Comparison of ENCODE assay signal across 8 cellular contexts in genomic region chr9:120869360-120869687, GRCh38. TPM values are rescaled to one million over a fixed set of nuclear protein-coding genes. Genes with fewer than 3 reads are reported as not detected.
DNase-seq lines count a peak whose midpoint lies in the region; ATAC-seq, FAIRE-seq and TF ChIP-seq lines count a peak whose summit lies in the region.

No MANE protein-coding gene starts in this region.

- H3K27me3 Mint-ChIP-seq in activated CD4-positive, alpha-beta T cell treated with anti-CD3 and anti-CD28 coated beads for 36 hours = no peaks in the 10 kb centered on the region
- H3K27me3 Mint-ChIP-seq in astrocyte (ENCODE audit: low read depth, unreplicated experiment) = no peaks in the 10 kb centered on the region

- H4K20me1 ChIP-seq in astrocyte (ENCODE audit: insufficient read depth, low read length) = no peaks in the 10 kb centered on the region

- H3K36me3 ChIP-seq in astrocyte (ENCODE audit: insufficient read depth, low read length) (peaks cover 6% of the 10 kb centered on the region), left lung (peaks cover 0 to 38% of the 10 kb centered on the region in 2 donors)

- H3K27ac Mint-ChIP-seq in activated CD4-positive, alpha-beta T cell treated with anti-CD3 and anti-CD28 coated beads for 36 hours = peak overlapping the region; percentile 70
- no peak overlapping the region for H3K27ac Mint-ChIP-seq in astrocyte (ENCODE audit: unreplicated experiment)

- H3K4me3 ChIP-seq in astrocyte (ENCODE audit: insufficient read depth, low read depth, low read length) (peak overlapping the region; percentile 62), left lung (peak overlapping the region; percentile 42 to 63)

- H3K36me3 Mint-ChIP-seq in activated CD4-positive, alpha-beta T cell treated with anti-CD3 and anti-CD28 coated beads for 36 hours (ENCODE audit: low read depth) = peaks cover 71% of the 10 kb centered on the region
- H3K36me3 Mint-ChIP-seq in astrocyte (ENCODE audit: low read depth, unreplicated experiment) = peaks cover 6% of the 10 kb centered on the region

- peak overlapping the region; percentile 98 for H2AFZ ChIP-seq in astrocyte (ENCODE audit: low read depth, low read length)

- peak overlapping the region; percentile 66 for H3K9ac ChIP-seq in astrocyte (ENCODE audit: low read length)

- H3K9me3 ChIP-seq in astrocyte (ENCODE audit: insufficient read depth, low read depth, low read length) (no peaks in the 10 kb centered on the region), left lung (no peaks in the 10 kb centered on the region)

- intact Hi-C loops in activated CD4-positive, alpha-beta T cell treated with anti-CD3 and anti-CD28 coated beads for 36 hours (cut with DNase I, micrococcal nuclease) = loop anchor here (1.0 to 2.0 kb wide), 5 partner anchors 57 to 333 kb away; partner anchors contain the start of genes CNTRL (in 1 of the 2) and TRAF1 (in 1 of the 2)
- intact Hi-C loops in left lung (cut with DNase I) = no loop called here

- H3K4me2 ChIP-seq in astrocyte (ENCODE audit: low read length) = peak overlapping the region; percentile 93

- no peak for ATAC-seq in activated CD4-positive, alpha-beta T cell treated with anti-CD3 and anti-CD28 coated beads for 36 hours
- ATAC-seq in left lung = no peak
- no peak for ATAC-seq in GM18909 (IDR thresholded peaks at IDR 0.05; ENCODE audit: poor library complexity, unreplicated experiment)
- ATAC-seq in GM19452 (IDR thresholded peaks at IDR 0.05; ENCODE audit: unreplicated experiment) = no peak

- H3K4me1 ChIP-seq in astrocyte (ENCODE audit: insufficient read depth, low read length) (peaks cover 9% of the 10 kb centered on the region), left lung (peaks cover 0 to 27% of the 10 kb centered on the region in 2 donors)

- H3K27ac ChIP-seq in astrocyte (ENCODE audit: low read depth, low read length) (peak overlapping the region; percentile 54), left lung (peak overlapping the region; percentile 84 to 87), substantia nigra (ENCODE audit: low read depth, low read length, poor library complexity, severe bottlenecking) (peak overlapping the region; percentile 94)

- no peak for DNase-seq in activated CD4-positive, alpha-beta T cell treated with anti-CD3 and anti-CD28 coated beads for 36 hours
- DNase-seq in activated CD4-positive, alpha-beta T cell treated with anti-CD3 and anti-CD28 coated beads, Interleukin-2, amount 50 U/mL, for 4 hours = no peak
- DNase-seq in astrocyte (ENCODE audit: low read depth) = no peak
- DNase-seq in left lung = no peak
- no peak for DNase-seq in substantia nigra (lab: John Stamatoyannopoulos, UW)
- no peak for DNase-seq in SKM-1 treated with dmso at 0.1 percent for 144 hours (lab: John Stamatoyannopoulos, UW; ENCODE audit: unreplicated experiment)

- H3K4me1 Mint-ChIP-seq in activated CD4-positive, alpha-beta T cell treated with anti-CD3 and anti-CD28 coated beads for 36 hours = peaks cover 45% of the 10 kb centered on the region
- peaks cover 9% of the 10 kb centered on the region for H3K4me1 Mint-ChIP-seq in astrocyte (ENCODE audit: low read depth, unreplicated experiment)

- TF ChIP-seq CTCF in astrocyte (IDR thresholded peaks at IDR 0.05; ENCODE audit: insufficient read depth, low read depth, low read length) (no peak), left lung (IDR thresholded peaks at IDR 0.05) (no peak)

- H3K4me3 Mint-ChIP-seq in activated CD4-positive, alpha-beta T cell treated with anti-CD3 and anti-CD28 coated beads for 36 hours = peak overlapping the region; percentile 64
- peak overlapping the region; percentile 73 for H3K4me3 Mint-ChIP-seq in astrocyte (ENCODE audit: unreplicated experiment)

- CTCF ChIA-PET in activated CD4-positive, alpha-beta T cell treated with anti-CD3 and anti-CD28 coated beads for 36 hours (lab: Charles Lee) = interaction anchor here (0.9 to 1.7 kb wide), 9 partner anchors 14 to 203 kb away, joined by 3 to 8 read pairs (median 4); partner anchors contain the start of gene PSMD5

- H3K9me3 Mint-ChIP-seq in activated CD4-positive, alpha-beta T cell treated with anti-CD3 and anti-CD28 coated beads for 36 hours (ENCODE audit: low read depth) = no peaks in the 10 kb centered on the region
- no peaks in the 10 kb centered on the region for H3K9me3 Mint-ChIP-seq in astrocyte (ENCODE audit: unreplicated experiment)

- no peaks in the 10 kb centered on the region for H3K27me3 ChIP-seq in astrocyte (ENCODE audit: insufficient read depth, low read length)
- H3K27me3 ChIP-seq in left lung = no peaks in the 10 kb centered on the region

- POLR2A ChIA-PET in activated CD4-positive, alpha-beta T cell treated with anti-CD3 and anti-CD28 coated beads for 36 hours (lab: Charles Lee) = interaction anchor here (0.9 to 1.3 kb wide), 3 partner anchors 22 to 56 kb away, joined by 3 to 6 read pairs (median 4); no protein-coding TSS in a partner anchor

- no peak for FAIRE-seq in astrocyte (lab: Jason Lieb, UNC)

- peaks cover 5% of the 10 kb centered on the region for H3K79me2 ChIP-seq in astrocyte (ENCODE audit: insufficient read depth, low read length)

RNA-seq across cellular contexts. Expression of gene PHF19, which starts 7.7 kb away (rescaled TPM):
- total RNA-seq in activated CD4-positive, alpha-beta T cell treated with anti-CD3 and anti-CD28 coated beads for 36 hours = 100 to 1,000 TPM; 168 to 169 TPM
- total RNA-seq in astrocyte (18.0 and 19.5 TPM in 2 replicates), left lung (10 to 100 TPM; 37.0 to 40.2 TPM)

RNA-seq across cellular contexts. Expression of gene PSMD5, which starts 26.6 kb away (rescaled TPM):
- 10 to 100 TPM; 53.5 to 58.3 TPM for total RNA-seq in activated CD4-positive, alpha-beta T cell treated with anti-CD3 and anti-CD28 coated beads for 36 hours
- total RNA-seq in astrocyte (66.2 and 78.1 TPM in 2 replicates), left lung (10 to 100 TPM; 47.3 to 52.1 TPM)

RNA-seq across cellular contexts. Expression of gene TRAF1, which starts 57.3 kb away (rescaled TPM):
- total RNA-seq in activated CD4-positive, alpha-beta T cell treated with anti-CD3 and anti-CD28 coated beads for 36 hours = 100 to 1,000 TPM; 103 to 113 TPM
- total RNA-seq in astrocyte = 4.2 and 4.7 TPM in 2 replicates
- total RNA-seq in left lung = 1 to 10 TPM; 4.4 to 6.8 TPM

Comparison
In these comparisons a context has a peak if more than half of its experiments do, and no peak if none do; other contexts are left out.
1. RNA of gene TRAF1, which starts 57.3 kb away (total RNA-seq): 103 to 113 TPM in activated CD4-positive, alpha-beta T cell treated with anti-CD3 and anti-CD28 coated beads for 36 hours; 4.4 to 6.8 TPM in left lung and 4.2 to 4.7 TPM in astrocyte; every median in the first group is over 10 times any median in the second.
2. intact Hi-C loops: an anchor here in activated CD4-positive, alpha-beta T cell treated with anti-CD3 and anti-CD28 coated beads for 36 hours (1.0 to 2.0 kb wide); none called in left lung.
3. Peak in every context shown above with its lines, with median percentiles within 50 percentile points of each other: H3K27ac ChIP-seq.